Comparison of ENCODE assay signal across 15 cellular contexts in the genomic region with DNA sequence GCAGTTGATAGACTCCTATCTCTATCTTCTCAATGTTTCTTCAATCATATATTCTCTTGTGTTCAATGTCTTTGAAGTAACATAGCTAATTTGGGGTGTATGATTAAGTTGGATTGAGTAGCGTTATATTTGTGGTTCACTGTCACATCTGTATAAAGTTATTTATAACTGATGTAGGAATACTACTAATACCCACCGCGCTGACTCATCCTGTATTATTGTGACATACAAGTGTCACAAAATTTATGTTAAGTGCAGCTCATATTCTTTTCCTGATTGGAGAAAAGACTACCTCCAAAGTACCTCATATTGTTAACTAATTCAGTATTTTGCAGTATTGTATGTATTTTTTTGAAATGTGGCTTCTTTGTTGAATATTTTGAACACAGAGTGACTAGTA.
"Had no signal": no experiment of that assay in that cellular context is flagged by ENCODE, and none has a peak within 500 bp of the region (broad histone marks: within the 10 kb centered on the region; RNA-seq: fewer than 3 reads in every experiment).

No MANE protein-coding gene starts in this region.

- H3K27ac ChIP-seq: heart left ventricle, neutrophil, skin epidermis, stomach had no signal

- ATAC-seq: heart left ventricle; mucosa of descending colon; naive thymus-derived CD8-positive, alpha-beta T cell; sciatic nerve had no signal

- H3K4me3 ChIP-seq: heart left ventricle, mucosa of descending colon, skin epidermis, stomach had no signal

- H3K27me3 ChIP-seq: heart left ventricle, neutrophil, stomach had no signal

- H3K36me3 ChIP-seq: heart left ventricle, neutrophil, stomach had no signal

- H3K4me1 ChIP-seq: heart left ventricle, stomach had no signal

- H3K9me3 ChIP-seq: mucosa of descending colon, neutrophil, stomach had no signal

- DNase-seq: foreskin melanocyte; heart left ventricle; hippocampal formation; kidney glomerular epithelial cell; mucosa of descending colon; naive thymus-derived CD8-positive, alpha-beta T cell; posterior cingulate gyrus; stimulated activated CD4-positive, alpha-beta T cell treated with anti-CD3 and anti-CD28 coated beads, Interleukin-2, amount 100 ng/mL, for 24 hours; stimulated activated naive CD4-positive, alpha-beta T cell; stomach; substantia nigra; trophoblast cell had no signal
